ENCODE assay signal across 19 cellular contexts in genomic region chr12:26696048-26696612, GRCh38.
DNase-seq lines count a peak whose midpoint lies in the region; ATAC-seq and TF ChIP-seq lines count a peak whose summit lies in the region.
"Had no signal": no experiment of that assay in that cellular context is flagged by ENCODE, and none has a peak within 500 bp of the region (broad histone marks: within the 10 kb centered on the region; RNA-seq: fewer than 3 reads in every experiment).

No MANE protein-coding gene starts in this region.

- peaks cover 11 to 14% of the 10 kb centered on the region in 2 donors for H3K4me1 Mint-ChIP-seq in natural killer cell treated with Interleukin-12 subunit alpha and Interleukin-12 subunit beta and Interleukin-15 and Interleukin-18, amount 100 ng/mL, for 72 hours (ENCODE audit: low read depth in 2 of 2)
- peaks cover 12% of the 10 kb centered on the region in 2 donors for H3K4me1 Mint-ChIP-seq in natural killer cell
- peaks cover 6% of the 10 kb centered on the region for H3K4me1 Mint-ChIP-seq in T-helper 17 cell
- H3K4me1 Mint-ChIP-seq: CD4-positive, alpha-beta memory T cell had no signal

- no peak for TF ChIP-seq CTCF in natural killer cell (IDR thresholded peaks at IDR 0.05)
- TF ChIP-seq CTCF in cardiac fibroblast (IDR thresholded peaks at IDR 0.05; ENCODE audit: low read depth, low read length), result no peak

- ATAC-seq in natural killer cell treated with Interleukin-12 subunit alpha and Interleukin-12 subunit beta and Interleukin-15 and Interleukin-18, amount 100 ng/mL, for 72 hours, result no peak
- no peak for ATAC-seq in natural killer cell
- no peak for ATAC-seq in T-helper 17 cell
- no peak for ATAC-seq in HG03469 (IDR thresholded peaks at IDR 0.05; ENCODE audit: unreplicated experiment)
- ATAC-seq in left lobe of liver, result no peak
- ATAC-seq: A549 had no signal

- H3K4me3 Mint-ChIP-seq in natural killer cell treated with Interleukin-12 subunit alpha and Interleukin-12 subunit beta and Interleukin-15 and Interleukin-18, amount 100 ng/mL, for 72 hours, result no peak overlapping the region
- H3K4me3 Mint-ChIP-seq in natural killer cell, result no peak overlapping the region
- H3K4me3 Mint-ChIP-seq in T-helper 17 cell, result no peak overlapping the region
- H3K4me3 Mint-ChIP-seq: CD4-positive, alpha-beta memory T cell had no signal

- no peaks in the 10 kb centered on the region for H3K9me3 ChIP-seq in T-helper 17 cell (ENCODE audit: control insufficient read depth, low read length, poor library complexity, severe bottlenecking)
- H3K9me3 ChIP-seq: A549, BLaER1, SJCRH30 had no signal

- peak overlapping the region; percentile 6 to 20 for H3K27ac Mint-ChIP-seq in natural killer cell treated with Interleukin-12 subunit alpha and Interleukin-12 subunit beta and Interleukin-15 and Interleukin-18, amount 100 ng/mL, for 72 hours
- H3K27ac Mint-ChIP-seq in natural killer cell (peak overlapping the region in 1 of 2 donors; percentile 60), T-helper 17 cell (peak overlapping the region; percentile 57)

- H3K9me3 Mint-ChIP-seq in natural killer cell treated with Interleukin-12 subunit alpha and Interleukin-12 subunit beta and Interleukin-15 and Interleukin-18, amount 100 ng/mL, for 72 hours, result no peaks in the 10 kb centered on the region
- no peaks in the 10 kb centered on the region for H3K9me3 Mint-ChIP-seq in natural killer cell
- H3K9me3 Mint-ChIP-seq: CD4-positive, alpha-beta memory T cell had no signal

- no peak for DNase-seq in natural killer cell treated with Interleukin-12 subunit alpha and Interleukin-12 subunit beta and Interleukin-15 and Interleukin-18, amount 100 ng/mL, for 72 hours (ENCODE audit: low spot score)
- no peak for DNase-seq in natural killer cell
- DNase-seq in T-helper 17 cell, result no peak
- peak; percentile 9 to 66 for DNase-seq in cardiac fibroblast (ENCODE audit: low read depth in 2 of 2)
- no peak for DNase-seq in dedifferentiated amniotic fluid mesenchymal stem cell (ENCODE audit: extremely low spot score)
- no peak for DNase-seq in left lobe of liver (ENCODE audit: low spot score)
- DNase-seq: GF-D8, HCEC 1CT, NCI-H1417 treated with DMSO at 0.1 percent for 48 hours, NCI-H1930, NCI-H226, NCI-H524, NCI-H82, PC-9, SJCRH30 had no signal

- intact Hi-C loops in natural killer cell (cut with micrococcal nuclease), result no loop called here

- H3K27me3 Mint-ChIP-seq in natural killer cell treated with Interleukin-12 subunit alpha and Interleukin-12 subunit beta and Interleukin-15 and Interleukin-18, amount 100 ng/mL, for 72 hours, result no peaks in the 10 kb centered on the region
- no peaks in the 10 kb centered on the region for H3K27me3 Mint-ChIP-seq in natural killer cell (ENCODE audit: low read depth in 2 of 2)
- H3K27me3 Mint-ChIP-seq in T-helper 17 cell, result no peaks in the 10 kb centered on the region
- H3K27me3 Mint-ChIP-seq: CD4-positive, alpha-beta memory T cell had no signal

- peaks cover 30% of the 10 kb centered on the region for H3K36me3 Mint-ChIP-seq in natural killer cell treated with Interleukin-12 subunit alpha and Interleukin-12 subunit beta and Interleukin-15 and Interleukin-18, amount 100 ng/mL, for 72 hours
- H3K36me3 Mint-ChIP-seq in natural killer cell, result peaks cover 29% of the 10 kb centered on the region
- peaks cover 21% of the 10 kb centered on the region for H3K36me3 Mint-ChIP-seq in T-helper 17 cell (ENCODE audit: low read depth)

- H3K4me3 ChIP-seq in cardiac fibroblast (replicated peaks in 1 of 2; ENCODE audit: low read depth in 2 of 2, low read length in 2 of 2), result no peak overlapping the region
- H3K4me3 ChIP-seq: A549, BLaER1, PC-9, SJCRH30 had no signal

Comparison
In these comparisons a context has a peak if more than half of its experiments do, and no peak if none do; other contexts are left out.
1. DNase-seq: peak in cardiac fibroblast (2 of 2); none in natural killer cell treated with Interleukin-12 subunit alpha and Interleukin-12 subunit beta and Interleukin-15 and Interleukin-18, amount 100 ng/mL, for 72 hours (single experiment), natural killer cell (single experiment), T-helper 17 cell (0 of 3), dedifferentiated amniotic fluid mesenchymal stem cell (single experiment) and left lobe of liver (single experiment).